Comparison of ENCODE assay signal across 8 cellular contexts in genomic region chr14:23559010-23559920, GRCh38. TPM values are rescaled to one million over a fixed set of nuclear protein-coding genes. Genes with fewer than 3 reads are reported as not detected.
A peak's percentile ranks its signal among the peaks of the same experiment; 100 is the strongest.
DNase-seq lines count a peak whose midpoint lies in the region; ATAC-seq and TF ChIP-seq lines count a peak whose summit lies in the region.

No MANE protein-coding gene starts in this region.

- DNase-seq in CD1c-positive myeloid dendritic cell (ENCODE audit: extremely low spot score) (peak; percentile 64), adrenal gland (peak in 4 of 7 donors; percentile 56 to 74 (median 62)), SKM-1 treated with dmso at 0.1 percent for 144 hours (lab: John Stamatoyannopoulos, UW; ENCODE audit: unreplicated experiment) (no peak)
- peak; percentile 58 to 73 for DNase-seq in stimulated activated CD4-positive, alpha-beta T cell treated with anti-CD3 and anti-CD28 coated beads, Interleukin-4, amount 100 ng/mL, for 48 hours (ENCODE audit: low read depth in 2 of 2)

- H3K27me3 ChIP-seq in HUES48 (ENCODE audit: control insufficient read depth, insufficient read depth, low read length): no peaks in the 10 kb centered on the region
- no peaks in the 10 kb centered on the region for H3K27me3 ChIP-seq in SU-DHL-6 (ENCODE audit: low read length)
- no peaks in the 10 kb centered on the region for H3K27me3 ChIP-seq in adrenal gland
- H3K27me3 ChIP-seq in iPS-20b (ENCODE audit: insufficient read depth, low read length): no peaks in the 10 kb centered on the region

- H3F3A ChIP-seq in SU-DHL-6 (ENCODE audit: insufficient read depth): peaks cover 15% of the 10 kb centered on the region

- H3K9me2 ChIP-seq in SU-DHL-6 (replicated peaks; ENCODE audit: insufficient read depth, low read length): no peaks in the 10 kb centered on the region

- TF ChIP-seq CTCF in SU-DHL-6 (IDR thresholded peaks at IDR 0.05; ENCODE audit: insufficient read depth, low read length, poor library complexity, severe bottlenecking) (peak; percentile 98), adrenal gland (IDR thresholded peaks at IDR 0.05) (peak; percentile 59 to 85 (median 76))

- no peak for TF ChIP-seq POLR2A in adrenal gland (IDR thresholded peaks at IDR 0.05)

- H3K9me3 ChIP-seq in HUES48 (ENCODE audit: control insufficient read depth, insufficient read depth, low read length) (no peaks in the 10 kb centered on the region), SU-DHL-6 (ENCODE audit: insufficient read depth, low read length) (no peaks in the 10 kb centered on the region), adrenal gland (replicated peaks in 1 of 3) (no peaks in the 10 kb centered on the region), iPS-20b (ENCODE audit: insufficient read depth, low read depth, low read length) (no peaks in the 10 kb centered on the region)

- intact Hi-C loops in adrenal gland (cut with DNase I): no loop called here

- H3K4me3 ChIP-seq in HUES48 (ENCODE audit: low read depth, low read length) (no peak overlapping the region), SU-DHL-6 (ENCODE audit: insufficient read depth, low read length, poor library complexity, severe bottlenecking) (no peak overlapping the region), adrenal gland (no peak overlapping the region), iPS-20b (ENCODE audit: low read length) (no peak overlapping the region)

- no peak overlapping the region for H3K9ac ChIP-seq in HUES48 (ENCODE audit: low read depth, low read length)
- H3K9ac ChIP-seq in SU-DHL-6 (ENCODE audit: low read length): no peak overlapping the region
- H3K9ac ChIP-seq in iPS-20b (ENCODE audit: low read depth, low read length): peak overlapping the region; percentile 57; the same call in 1 of the 2 replicates

- no peak overlapping the region for H2AFZ ChIP-seq in SU-DHL-6 (ENCODE audit: low read depth, low read length, severe bottlenecking)

- H4K20me1 ChIP-seq in SU-DHL-6 (ENCODE audit: low read depth, low read length): no peaks in the 10 kb centered on the region

- no peak for ATAC-seq in GM19395 (IDR thresholded peaks at IDR 0.05; ENCODE audit: unreplicated experiment)

- peaks cover 10% of the 10 kb centered on the region; the same call in 1 of the 2 replicates for H3K79me2 ChIP-seq in SU-DHL-6 (ENCODE audit: insufficient read depth, low read length)

- H3K27ac ChIP-seq in HUES48 (ENCODE audit: low read depth, low read length) (peak overlapping the region; percentile 52), SU-DHL-6 (ENCODE audit: low read depth, low read length) (no peak overlapping the region), adrenal gland (no peak overlapping the region), iPS-20b (ENCODE audit: low read length) (peak overlapping the region; percentile 10)

- no peak overlapping the region for H3K4me2 ChIP-seq in SU-DHL-6 (ENCODE audit: low read depth, low read length, poor library complexity, severe bottlenecking)

- WGBS in adrenal gland, 4 donors: 65 to 79% (median 76%) methylated on average over 19 to 21 of the region's 21 CpGs

- peaks cover 18% of the 10 kb centered on the region for H3K4me1 ChIP-seq in HUES48 (ENCODE audit: control insufficient read depth, insufficient read depth, low read length)
- H3K4me1 ChIP-seq in adrenal gland (replicated peaks in 1 of 2): peaks cover 19 to 22% of the 10 kb centered on the region in 2 donors
- peaks cover 20% of the 10 kb centered on the region; the same call in 1 of the 2 replicates for H3K4me1 ChIP-seq in iPS-20b (ENCODE audit: insufficient read depth, low read length)

- H3K36me3 ChIP-seq in HUES48 (ENCODE audit: control insufficient read depth, insufficient read depth, low read length) (peaks cover 62% of the 10 kb centered on the region), SU-DHL-6 (ENCODE audit: low read length) (no peaks in the 10 kb centered on the region), adrenal gland (replicated peaks in 1 of 2) (peaks cover 0 to 47% of the 10 kb centered on the region in 2 donors), iPS-20b (ENCODE audit: insufficient read depth, low read depth, low read length) (peaks cover 54% of the 10 kb centered on the region)

RNA-seq across cellular contexts. Expression of gene THTPA, which starts 3.2 kb away (rescaled TPM):
- 10 to 100 TPM; 21.2 to 41.7 (median 32.6) TPM for total RNA-seq in adrenal gland
- polyA plus RNA-seq in adrenal gland: 10 to 100 TPM; 11.5 to 26.5 (median 21.4) TPM

RNA-seq across cellular contexts. Expression of gene ZFHX2, which starts 7.7 kb away (rescaled TPM):
- total RNA-seq in adrenal gland: 1 to 10 TPM in 6 of 8 donors, under 1 TPM in 2; 0.54 to 4.2 (median 2.4) TPM
- polyA plus RNA-seq in adrenal gland: 1 to 10 TPM; 2.1 to 9.7 (median 2.5) TPM

RNA-seq across cellular contexts. Expression of gene AP1G2, which starts 8.3 kb away (rescaled TPM):
- 100 to 1,000 TPM in 2 of 8 donors, 10 to 100 TPM in 6; 35.2 to 142 (median 79.5) TPM for total RNA-seq in adrenal gland
- 100 to 1,000 TPM in 2 of 3 donors, 10 to 100 TPM in 1; 27.9 to 587 (median 285) TPM for polyA plus RNA-seq in adrenal gland

RNA-seq across cellular contexts. Expression of gene JPH4, which starts 19.3 kb away (rescaled TPM):
- 10 to 100 TPM in 1 of 8 donors, 1 to 10 TPM in 6, under 1 TPM in 1; 0.42 to 11.1 (median 3.0) TPM for total RNA-seq in adrenal gland
- 10 to 100 TPM in 1 of 3 donors, 1 to 10 TPM in 2; 5.9 to 35.8 (median 9.4) TPM for polyA plus RNA-seq in adrenal gland

Comparison
In these comparisons a context has a peak if more than half of its experiments do, and no peak if none do; other contexts are left out.
1. H3K27ac ChIP-seq: peak in HUES48 (single experiment) and iPS-20b (single experiment); none in SU-DHL-6 (single experiment) and adrenal gland (0 of 5).